In the genomic region with DNA sequence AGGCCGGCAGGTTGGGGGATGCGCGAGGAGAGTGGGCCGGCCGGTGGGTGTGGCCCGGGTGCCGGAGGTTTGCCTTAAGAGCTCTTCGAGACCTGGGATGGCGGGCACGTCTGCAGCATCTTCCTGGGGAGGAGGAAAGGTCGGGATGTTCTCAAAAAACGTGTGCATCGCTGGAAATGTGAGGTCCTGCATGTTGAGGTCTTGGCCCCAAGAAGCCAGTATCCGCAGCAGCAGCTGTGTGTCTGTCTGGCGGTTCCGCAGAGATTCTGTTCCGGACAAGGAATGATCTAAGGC, we compare ENCODE assay signal across 8 cellular contexts. TPM values are rescaled to one million over a fixed set of nuclear protein-coding genes. Genes with fewer than 3 reads are reported as not detected.
DNase-seq lines count a peak whose midpoint lies in the region; ATAC-seq and TF ChIP-seq lines count a peak whose summit lies in the region.

No MANE protein-coding gene starts in this region.

- H3K79me2 ChIP-seq in SK-N-SH (ENCODE audit: insufficient read depth): peaks cover 88% of the 10 kb centered on the region

- H3K4me3 ChIP-seq in SK-N-SH (ENCODE audit: low read depth in 2 of 2, low read length in 1 of 2) (peak overlapping the region; percentile 80), fibroblast of the aortic adventitia (ENCODE audit: low read depth, low read length) (peak overlapping the region; percentile 92), skeletal muscle cell (ENCODE audit: low read depth, low read length) (peak overlapping the region; percentile 68)

- H3K4me1 ChIP-seq in SK-N-SH (ENCODE audit: control insufficient read depth in 1 of 2, insufficient read depth in 2 of 2, low read depth in 1 of 2, low read length in 1 of 2): peaks cover 8 to 59% of the 10 kb centered on the region in 2 experiments

- H3K9me3 ChIP-seq in SK-N-SH: no peaks in the 10 kb centered on the region

- no peaks in the 10 kb centered on the region for H3K27me3 ChIP-seq in SK-N-SH (ENCODE audit: insufficient read depth)

- peak overlapping the region; percentile 87 for H3K9ac ChIP-seq in SK-N-SH

- H2AFZ ChIP-seq in SK-N-SH (ENCODE audit: low read depth): no peak overlapping the region

- DNase-seq in EL (peak; percentile 53), SK-N-SH (peak; percentile 59), fibroblast of the aortic adventitia (ENCODE audit: low read depth) (no peak), skeletal muscle cell (ENCODE audit: low read depth) (no peak), NCI-H345 (lab: John Stamatoyannopoulos, UW) (no peak), CD1c-positive myeloid dendritic cell (ENCODE audit: extremely low spot score) (no peak), NCI-H69 (lab: John Stamatoyannopoulos, UW) (no peak)

- no peaks in the 10 kb centered on the region for H3K9me2 ChIP-seq in SK-N-SH

- peaks cover 18% of the 10 kb centered on the region for H3F3A ChIP-seq in SK-N-SH (replicated peaks; ENCODE audit: insufficient read depth)

- H3K4me2 ChIP-seq in SK-N-SH: peak overlapping the region; percentile 90

- TF ChIP-seq RAD21 in SK-N-SH (IDR thresholded peaks at IDR 0.05; ENCODE audit: low read length): 0 out of 2 replicates have a peak, but pooled peaks have one; percentile 7

- POLR2A ChIA-PET in SK-N-SH (lab: Yijun Ruan, JAX): interaction anchor here (1.1 to 2.4 kb wide), 10 partner anchors 9 to 154 kb away, joined by 3 to 22 read pairs (median 8); no protein-coding TSS in a partner anchor

- no peak for TF ChIP-seq EP300 in SK-N-SH (IDR thresholded peaks at IDR 0.05; ENCODE audit: borderline replicate concordance in 1 of 2, low read depth in 1 of 2, low read length in 1 of 2)

- WGBS in SK-N-SH (ENCODE audit: low lambda C conversion rate): 5% methylated on average over 7 of the region's 17 CpGs

- ATAC-seq in GM19351 (IDR thresholded peaks at IDR 0.05; ENCODE audit: unreplicated experiment): no peak

- peaks cover 45% of the 10 kb centered on the region for H4K20me1 ChIP-seq in SK-N-SH (ENCODE audit: insufficient read depth)

- TF ChIP-seq CTCF in SK-N-SH (IDR thresholded peaks at IDR 0.05) (no peak), fibroblast of the aortic adventitia (IDR thresholded peaks at IDR 0.05; ENCODE audit: insufficient read depth, low read length) (no peak)

- H3K36me3 ChIP-seq in SK-N-SH (replicated peaks in 1 of 2; ENCODE audit: control insufficient read depth in 1 of 2, insufficient read depth in 2 of 2, low read length in 1 of 2): peaks cover 0 to 8% of the 10 kb centered on the region in 2 experiments

- CTCF ChIA-PET in SK-N-SH (lab: Yijun Ruan, JAX): interaction anchor here (1.0 to 10.8 kb wide), 15 partner anchors 10 to 190 kb away, joined by 3 to 91 read pairs (median 3); no protein-coding TSS in a partner anchor

- H3K27ac ChIP-seq in SK-N-SH (ENCODE audit: low read depth in 2 of 2, low read length in 1 of 2): peak overlapping the region; percentile 91 to 99

TF ChIP-seq in SK-N-SH, 30 proteins besides CTCF, POLR2A, EP300 and RAD21:
- TF ChIP-seq, protein P1, sequence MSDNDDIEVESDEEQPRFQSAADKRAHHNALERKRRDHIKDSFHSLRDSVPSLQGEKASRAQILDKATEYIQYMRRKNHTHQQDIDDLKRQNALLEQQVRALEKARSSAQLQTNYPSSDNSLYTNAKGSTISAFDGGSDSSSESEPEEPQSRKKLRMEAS (IDR thresholded peaks at IDR 0.05; ENCODE audit: low read depth): peak; percentile 42; the same call in 1 of the 2 replicates
- TF ChIP-seq FOXJ3 (CRISPR knock-in tag; IDR thresholded peaks at IDR 0.05) (no peak), YY1 (IDR thresholded peaks at IDR 0.05; ENCODE audit: low read depth) (no peak), TAF1 (IDR thresholded peaks at IDR 0.05; ENCODE audit: borderline replicate concordance, low read depth, low read length) (0 out of 2 replicates have a peak, but pooled peaks have one; percentile 8)
TF ChIP-seq in SK-N-SH: peak in this region for 2.

RNA-seq across cellular contexts. Expression of gene NAV2, which starts 1.4 kb away (rescaled TPM):
- 19.0 and 26.2 TPM in 2 replicates for polyA plus RNA-seq in SK-N-SH (2012; rRNA removed)
- 12.8 and 16.1 TPM in 2 replicates for polyA plus RNA-seq in SK-N-SH (2012; cell fraction: cytosol; rRNA removed)
- polyA plus RNA-seq in SK-N-SH (2012; cell fraction: nucleus; rRNA removed): 106 and 129 TPM in 2 replicates
- 6.5 and 44.6 TPM in 2 replicates for total RNA-seq in fibroblast of the aortic adventitia (ENCODE audit: low replicate concordance)

Comparison
In these comparisons a context has a peak if more than half of its experiments do, and no peak if none do; other contexts are left out.
1. DNase-seq: peak in EL (single experiment) and SK-N-SH (single experiment); none in fibroblast of the aortic adventitia (single experiment), skeletal muscle cell (single experiment), NCI-H345 (single experiment), CD1c-positive myeloid dendritic cell (single experiment) and NCI-H69 (single experiment).
2. Peak in every context shown above with its lines, with median percentiles within 50 percentile points of each other: H3K4me3 ChIP-seq.